In the genomic region with DNA sequence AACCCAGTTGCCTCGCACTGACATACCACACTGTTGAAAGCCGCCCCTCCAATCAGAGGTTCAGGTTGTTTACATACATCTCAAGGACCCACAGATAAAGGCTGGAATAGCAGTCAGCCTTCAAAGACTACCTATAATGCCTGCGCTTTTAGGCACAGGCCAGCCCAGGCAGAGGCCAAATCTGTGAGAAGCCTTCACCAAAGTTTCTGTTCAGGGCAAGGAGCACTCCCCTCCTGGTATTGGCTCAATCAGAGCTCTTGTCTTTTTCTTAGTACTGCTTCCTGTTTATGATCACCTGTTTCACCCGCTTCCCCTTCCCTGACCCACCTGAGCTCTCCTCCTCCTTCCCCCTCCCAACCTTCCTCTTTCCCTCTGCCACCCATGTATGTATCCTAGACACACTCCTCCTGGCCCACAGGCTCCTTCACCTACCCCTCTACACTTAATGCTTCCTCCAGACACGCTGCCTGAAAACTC, we compare ENCODE assay signal across 1 cellular context.
TF ChIP-seq lines count a peak whose summit lies in the region.

No MANE protein-coding gene starts in this region.

TF ChIP-seq in HepG2, 621 proteins besides CTCF, POLR2A, EP300 and RAD21:
- TF ChIP-seq, protein P1, sequence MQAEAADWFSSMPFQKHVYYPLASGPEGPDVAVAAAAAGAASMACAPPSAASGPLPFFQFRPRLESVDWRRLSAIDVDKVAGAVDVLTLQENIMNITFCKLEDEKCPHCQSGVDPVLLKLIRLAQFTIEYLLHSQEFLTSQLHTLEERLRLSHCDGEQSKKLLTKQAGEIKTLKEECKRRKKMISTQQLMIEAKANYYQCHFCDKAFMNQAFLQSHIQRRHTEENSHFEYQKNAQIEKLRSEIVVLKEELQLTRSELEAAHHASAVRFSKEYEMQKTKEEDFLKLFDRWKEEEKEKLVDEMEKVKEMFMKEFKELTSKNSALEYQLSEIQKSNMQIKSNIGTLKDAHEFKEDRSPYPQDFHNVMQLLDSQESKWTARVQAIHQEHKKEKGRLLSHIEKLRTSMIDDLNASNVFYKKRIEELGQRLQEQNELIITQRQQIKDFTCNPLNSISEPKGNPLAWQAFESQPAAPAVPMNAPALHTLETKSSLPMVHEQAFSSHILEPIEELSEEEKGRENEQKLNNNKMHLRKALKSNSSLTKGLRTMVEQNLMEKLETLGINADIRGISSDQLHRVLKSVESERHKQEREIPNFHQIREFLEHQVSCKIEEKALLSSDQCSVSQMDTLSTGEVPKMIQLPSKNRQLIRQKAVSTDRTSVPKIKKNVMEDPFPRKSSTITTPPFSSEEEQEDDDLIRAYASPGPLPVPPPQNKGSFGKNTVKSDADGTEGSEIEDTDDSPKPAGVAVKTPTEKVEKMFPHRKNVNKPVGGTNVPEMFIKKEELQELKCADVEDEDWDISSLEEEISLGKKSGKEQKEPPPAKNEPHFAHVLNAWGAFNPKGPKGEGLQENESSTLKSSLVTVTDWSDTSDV (CRISPR knock-in tag; IDR thresholded peaks at IDR 0.05) = no peak
- no peak for TF ChIP-seq FOXA1 (IDR thresholded peaks at IDR 0.05)
- TF ChIP-seq FOXA1 (CRISPR knock-in tag; IDR thresholded peaks at IDR 0.05) = peak; percentile 32; the same call in 1 of the 2 replicates
- no peak for TF ChIP-seq PPARG (CRISPR knock-in tag; conservative IDR thresholded peaks at IDR 0.05)
- TF ChIP-seq NFYB (CRISPR knock-in tag; IDR thresholded peaks at IDR 0.05) = 0 out of 2 replicates have a peak, but pooled peaks have one; percentile 9
- peak; percentile 93 for TF ChIP-seq RBM22 (optimal IDR thresholded peaks at IDR 0.05; ENCODE audit: low read length)
- TF ChIP-seq MEIS1 (CRISPR knock-in tag; IDR thresholded peaks at IDR 0.05; ENCODE audit: borderline replicate concordance) = no peak
- TF ChIP-seq PITX1 (CRISPR knock-in tag; IDR thresholded peaks at IDR 0.05) = no peak
- TF ChIP-seq PCBP2 (optimal IDR thresholded peaks at IDR 0.05; ENCODE audit: low read depth, low read length, poor library complexity, severe bottlenecking) = peak; percentile 81
- 0 out of 2 replicates have a peak, but pooled peaks have one; percentile 21 for TF ChIP-seq SP4 (CRISPR knock-in tag; IDR thresholded peaks at IDR 0.05)
- TF ChIP-seq ZBTB38 (CRISPR knock-in tag; IDR thresholded peaks at IDR 0.05) = 0 out of 2 replicates have a peak, but pooled peaks have one; percentile 32
- no peak for TF ChIP-seq ZNF136 (CRISPR knock-in tag; IDR thresholded peaks at IDR 0.05; ENCODE audit: low read depth)
- no peak for TF ChIP-seq SNAI1 (CRISPR knock-in tag; IDR thresholded peaks at IDR 0.05; ENCODE audit: borderline replicate concordance)
